In genomic region chr19:45751483-45751882, GRCh38 we compare ENCODE assay signal across 9 cellular contexts. TPM values are rescaled to one million over a fixed set of nuclear protein-coding genes. Genes with fewer than 3 reads are reported as not detected.
"Had no signal": no experiment of that assay in that cellular context is flagged by ENCODE, and none has a peak within 500 bp of the region (broad histone marks: within the 10 kb centered on the region; RNA-seq: fewer than 3 reads in every experiment).

No MANE protein-coding gene starts in this region.

RNA-seq across cellular contexts. Expression of gene MEIOSIN, which starts 18.2 kb away (rescaled TPM):
- total RNA-seq: OCI-LY7, PC-3, PC-9, Peyer's patch, Right ventricle myocardium inferior, Right ventricle myocardium superior, RPMI7951, SJCRH30, SJSA1 had no signal
